In genomic region chr3:172102123-172102882, GRCh38 we compare ENCODE assay signal across 8 cellular contexts.
A peak's percentile ranks its signal among the peaks of the same experiment; 100 is the strongest.
DNase-seq lines count a peak whose midpoint lies in the region; ATAC-seq and TF ChIP-seq lines count a peak whose summit lies in the region.

No MANE protein-coding gene starts in this region.

- DNase-seq in activated CD8-positive, alpha-beta T cell treated with anti-CD3 and anti-CD28 coated beads for 36 hours, result peak; percentile 53
- DNase-seq in naive B cell (peak; percentile 31), NCI-H345 (lab: John Stamatoyannopoulos, UW) (no peak), GOT3 (lab: John Stamatoyannopoulos, UW) (no peak), GM20000 (ENCODE audit: low spot score) (no peak)

- H3K4me3 Mint-ChIP-seq in activated CD8-positive, alpha-beta T cell treated with anti-CD3 and anti-CD28 coated beads for 36 hours, result peak overlapping the region; percentile 44
- H3K4me3 Mint-ChIP-seq in naive B cell, result peak overlapping the region in 3 of 8 donors; percentile 10 to 37 (median 22)

- POLR2A ChIA-PET in activated CD8-positive, alpha-beta T cell treated with anti-CD3 and anti-CD28 coated beads for 36 hours (lab: Charles Lee), result interaction anchor here (1.1 to 1.3 kb wide), 2 partner anchors 10 to 35 kb away, joined by 3 read pairs; no protein-coding TSS in a partner anchor

- H3K9me3 Mint-ChIP-seq in activated CD8-positive, alpha-beta T cell treated with anti-CD3 and anti-CD28 coated beads for 36 hours, result no peaks in the 10 kb centered on the region
- H3K9me3 Mint-ChIP-seq in naive B cell, result no peaks in the 10 kb centered on the region

- intact Hi-C loops in activated CD8-positive, alpha-beta T cell treated with anti-CD3 and anti-CD28 coated beads for 36 hours (cut with micrococcal nuclease), result no loop called here

- H3K27me3 Mint-ChIP-seq in activated CD8-positive, alpha-beta T cell treated with anti-CD3 and anti-CD28 coated beads for 36 hours, result peaks cover 1% of the 10 kb centered on the region
- peaks cover 51 to 77% (median 60%) of the 10 kb centered on the region in 3 donors for H3K27me3 Mint-ChIP-seq in naive B cell

- peaks cover 2% of the 10 kb centered on the region for H3K36me3 Mint-ChIP-seq in activated CD8-positive, alpha-beta T cell treated with anti-CD3 and anti-CD28 coated beads for 36 hours (ENCODE audit: low read depth)
- H3K36me3 Mint-ChIP-seq in naive B cell, result peaks cover 0 to 4% of the 10 kb centered on the region in 2 donors

- ATAC-seq in GM18520 (IDR thresholded peaks at IDR 0.05; ENCODE audit: unreplicated experiment) (peak; percentile 23), HG03139 (IDR thresholded peaks at IDR 0.05; ENCODE audit: unreplicated experiment) (peak; percentile 34), naive B cell (ENCODE audit: low read depth in 2 of 2) (peak; percentile 58 to 66), GM18511 (IDR thresholded peaks at IDR 0.05; ENCODE audit: unreplicated experiment) (no peak)
- no peak for ATAC-seq in activated CD8-positive, alpha-beta T cell treated with anti-CD3 and anti-CD28 coated beads for 36 hours

- peaks cover 71% of the 10 kb centered on the region for H3K4me1 Mint-ChIP-seq in activated CD8-positive, alpha-beta T cell treated with anti-CD3 and anti-CD28 coated beads for 36 hours (ENCODE audit: low read depth)
- H3K4me1 Mint-ChIP-seq in naive B cell, result peaks cover 20 to 27% (median 22%) of the 10 kb centered on the region in 3 donors

- no peak for TF ChIP-seq CTCF in activated CD8-positive, alpha-beta T cell treated with anti-CD3 and anti-CD28 coated beads for 36 hours (IDR thresholded peaks at IDR 0.05)
- no peak for TF ChIP-seq CTCF in GM20000 (IDR thresholded peaks at IDR 0.05; ENCODE audit: extremely low read depth, missing control alignments)

- peak overlapping the region; percentile 69 for H3K27ac Mint-ChIP-seq in activated CD8-positive, alpha-beta T cell treated with anti-CD3 and anti-CD28 coated beads for 36 hours
- H3K27ac Mint-ChIP-seq in naive B cell, result no peak overlapping the region

- CTCF ChIA-PET in activated CD8-positive, alpha-beta T cell treated with anti-CD3 and anti-CD28 coated beads for 36 hours (lab: Charles Lee), result interaction anchor here (1.0 to 2.5 kb wide), 4 partner anchors 57 to 230 kb away, joined by 3 to 7 read pairs (median 3); partner anchors contain the start of gene FNDC3B

Comparison
In these comparisons a context has a peak if more than half of its experiments do, and no peak if none do; other contexts are left out.
1. ATAC-seq: peak in GM18520 (single experiment), HG03139 (single experiment) and naive B cell (2 of 2); none in activated CD8-positive, alpha-beta T cell treated with anti-CD3 and anti-CD28 coated beads for 36 hours (single experiment) and GM18511 (single experiment).
2. DNase-seq: peak in activated CD8-positive, alpha-beta T cell treated with anti-CD3 and anti-CD28 coated beads for 36 hours (single experiment) and naive B cell (single experiment); none in NCI-H345 (single experiment), GOT3 (single experiment) and GM20000 (single experiment).